ENCODE assay signal across 1 cellular context in genomic region chr18:77733292-77733903, GRCh38.
TF ChIP-seq lines count a peak whose summit lies in the region.

No MANE protein-coding gene starts in this region.

TF ChIP-seq in H1, 55 proteins besides CTCF, POLR2A, EP300 and RAD21 (continued from another document):
- no peak for TF ChIP-seq CHD7 (IDR thresholded peaks at IDR 0.05; ENCODE audit: insufficient replicate concordance, low read length)
TF ChIP-seq in H1: peak in this region for 1.
